Comparison of ENCODE assay signal across 17 cellular contexts in genomic region chr2:98632351-98632750, GRCh38. TPM values are rescaled to one million over a fixed set of nuclear protein-coding genes. Genes with fewer than 3 reads are reported as not detected.
A peak's percentile ranks its signal among the peaks of the same experiment; 100 is the strongest.
DNase-seq lines count a peak whose midpoint lies in the region; ATAC-seq, FAIRE-seq and TF ChIP-seq lines count a peak whose summit lies in the region.
"Had no signal": no experiment of that assay in that cellular context is flagged by ENCODE, and none has a peak within 500 bp of the region (broad histone marks: within the 10 kb centered on the region; RNA-seq: fewer than 3 reads in every experiment).

No MANE protein-coding gene starts in this region.

- H3K36me3 ChIP-seq in HepG2 (replicated peaks in 1 of 2; ENCODE audit: control insufficient read depth in 1 of 2, insufficient read depth in 2 of 2, low read length in 2 of 2) = peaks cover 21 to 62% of the 10 kb centered on the region in 2 experiments
- peaks cover 0 to 16% (median 0%) of the 10 kb centered on the region in 4 donors for H3K36me3 ChIP-seq in right lobe of liver
- peaks cover 0 to 2% of the 10 kb centered on the region in 2 experiments for H3K36me3 ChIP-seq in trophoblast cell (ENCODE audit: control insufficient read depth in 1 of 2, insufficient read depth in 2 of 2, low read length in 2 of 2)
- peaks cover 12% of the 10 kb centered on the region for H3K36me3 ChIP-seq in colonic mucosa

- POLR2A ChIA-PET in HepG2 (lab: Yijun Ruan, JAX) = no interaction called here

- no peak overlapping the region for H2AFZ ChIP-seq in HepG2 (ENCODE audit: low read length)
- no peak overlapping the region for H2AFZ ChIP-seq in trophoblast cell (ENCODE audit: insufficient read depth, low read length, poor library complexity)

- no peaks in the 10 kb centered on the region for H4K20me1 ChIP-seq in HepG2 (ENCODE audit: insufficient read depth, low read length)

- H3K18ac ChIP-seq in trophoblast cell (ENCODE audit: low read length) = no peak overlapping the region

- no peak for FAIRE-seq in HepG2 (lab: Jason Lieb, UNC)
- FAIRE-seq: H54 had no signal

- H2AK5ac ChIP-seq in trophoblast cell (ENCODE audit: low read length) = no peak overlapping the region

- no peak overlapping the region for H2BK12ac ChIP-seq in trophoblast cell (ENCODE audit: low read length)

- TF ChIP-seq EP300 in HepG2 (IDR thresholded peaks at IDR 0.05; ENCODE audit: low read depth in 2 of 2, low read length in 2 of 2) = no peak
- TF ChIP-seq EP300 in HepG2 (CRISPR knock-in tag; IDR thresholded peaks at IDR 0.05; ENCODE audit: borderline replicate concordance) = no peak

- H4K8ac ChIP-seq in trophoblast cell (ENCODE audit: low read depth, low read length) = no peak overlapping the region

- H3K14ac ChIP-seq in trophoblast cell (ENCODE audit: low read length) = no peak overlapping the region

- no TSS peak for BruUV-seq in HepG2 (replicated peaks; lab: Mats Ljungman, UMichigan)

- no peak for TF ChIP-seq RAD21 in HepG2 (CRISPR knock-in tag; IDR thresholded peaks at IDR 0.05)

- no peak overlapping the region for H3K4ac ChIP-seq in trophoblast cell (ENCODE audit: low read depth, low read length)

- peaks cover 33% of the 10 kb centered on the region for H3K4me1 Mint-ChIP-seq in T-helper 17 cell
- H3K4me1 Mint-ChIP-seq in effector memory CD8-positive, alpha-beta T cell (ENCODE audit: low read depth in 2 of 2) = peaks cover 24 to 36% of the 10 kb centered on the region in 2 donors

- H3K27me3 ChIP-seq in HepG2 (ENCODE audit: control insufficient read depth in 1 of 2, insufficient read depth in 2 of 2, low read length in 2 of 2) (no peaks in the 10 kb centered on the region), right lobe of liver (no peaks in the 10 kb centered on the region), trophoblast cell (ENCODE audit: insufficient read depth, low read length) (no peaks in the 10 kb centered on the region), colonic mucosa (no peaks in the 10 kb centered on the region)
- H3K27me3 ChIP-seq: BLaER1 treated with 17β-estradiol and CSF1 and Interleukin-3, amounts not matched to agents 10 nM and 100 nM had no signal

- H3K36me3 Mint-ChIP-seq in T-helper 17 cell (ENCODE audit: low read depth) = peaks cover 15% of the 10 kb centered on the region
- peaks cover 78% of the 10 kb centered on the region for H3K36me3 Mint-ChIP-seq in effector memory CD8-positive, alpha-beta T cell (ENCODE audit: insufficient read depth)

- H3K23ac ChIP-seq in trophoblast cell (ENCODE audit: low read length) = no peak overlapping the region

- TF ChIP-seq POLR2A in HepG2 (IDR thresholded peaks at IDR 0.05; ENCODE audit: insufficient read depth in 1 of 2, low read depth in 2 of 2, low read length in 2 of 2) (no peak), right lobe of liver (IDR thresholded peaks at IDR 0.05) (no peak)

- no peak overlapping the region for H3K9ac ChIP-seq in HepG2 (ENCODE audit: insufficient read depth, low read depth, low read length)
- no peak overlapping the region for H3K9ac ChIP-seq in trophoblast cell (ENCODE audit: low read length)
- H3K9ac ChIP-seq in colonic mucosa (ENCODE audit: low read depth in 2 of 2, low read length in 2 of 2) = no peak overlapping the region
- H3K9ac ChIP-seq: BLaER1 treated with 17β-estradiol and CSF1 and Interleukin-3, amounts not matched to agents 10 nM and 100 nM had no signal

- no peak for ATAC-seq in HepG2
- no peak for ATAC-seq in right lobe of liver
- no peak for ATAC-seq in T-helper 17 cell
- ATAC-seq in effector memory CD8-positive, alpha-beta T cell (replicated peaks) = no peak
- ATAC-seq in GM18520 (IDR thresholded peaks at IDR 0.05; ENCODE audit: unreplicated experiment) = no peak

- no peak overlapping the region for H2BK5ac ChIP-seq in trophoblast cell (ENCODE audit: low read depth, low read length, poor library complexity)

- H3K9me3 ChIP-seq in HepG2 (ENCODE audit: low read length) = no peaks in the 10 kb centered on the region
- no peaks in the 10 kb centered on the region for H3K9me3 ChIP-seq in right lobe of liver
- no peaks in the 10 kb centered on the region for H3K9me3 ChIP-seq in T-helper 17 cell (ENCODE audit: control insufficient read depth, low read length, poor library complexity, severe bottlenecking)
- no peaks in the 10 kb centered on the region for H3K9me3 ChIP-seq in trophoblast cell (ENCODE audit: insufficient read depth, low read depth, low read length)
- H3K9me3 ChIP-seq in colonic mucosa = no peaks in the 10 kb centered on the region

- peak overlapping the region; percentile 57 for H3K4me3 Mint-ChIP-seq in T-helper 17 cell
- H3K4me3 Mint-ChIP-seq in effector memory CD8-positive, alpha-beta T cell = no peak overlapping the region

- CTCF ChIA-PET in HepG2 (lab: Yijun Ruan, JAX; ENCODE audit: low intra/inter-chr PET ratio, low total read pairs) = no interaction called here

- DNase-seq in HepG2 (ENCODE audit: low spot score) = no peak
- DNase-seq in right lobe of liver = no peak
- no peak for DNase-seq in T-helper 17 cell
- no peak for DNase-seq in effector memory CD8-positive, alpha-beta T cell
- peak; percentile 27 to 79 for DNase-seq in trophoblast cell
- no peak for DNase-seq in OCI-M2 (lab: John Stamatoyannopoulos, UW; ENCODE audit: unreplicated experiment)
- no peak for DNase-seq in colonic mucosa
- DNase-seq: DMS79 treated with DMSO at 0.1 percent for 48 hours, NCI-H1092 treated with DMSO at 0.1 percent for 48 hours, NCI-H2081, NCI-H2171 treated with DMSO at 0.1 percent for 48 hours, NCI-H446, NCI-H69, Right ventricle myocardium superior had no signal

- intact Hi-C loops in HepG2 (cut with micrococcal nuclease; ENCODE audit: unreplicated experiment) = no loop called here
- intact Hi-C loops in right lobe of liver (cut with DNase I) = no loop called here
- intact Hi-C loops in colonic mucosa (cut with DNase I) = no loop called here

- H3K9me3 Mint-ChIP-seq in effector memory CD8-positive, alpha-beta T cell = no peaks in the 10 kb centered on the region

- H3K4me3 ChIP-seq in HepG2 (replicated peaks in 1 of 3; ENCODE audit: insufficient read depth in 1 of 3, low read depth in 2 of 3, low read length in 3 of 3) (no peak overlapping the region), right lobe of liver (no peak overlapping the region), trophoblast cell (ENCODE audit: low read depth, low read length) (no peak overlapping the region), colonic mucosa (no peak overlapping the region)
- H3K4me3 ChIP-seq: BLaER1 treated with 17β-estradiol and CSF1 and Interleukin-3, amounts not matched to agents 10 nM and 100 nM had no signal

- no peak overlapping the region for H3K27ac ChIP-seq in HepG2 (ENCODE audit: extremely low read length, insufficient read depth, low read length)
- no peak overlapping the region for H3K27ac ChIP-seq in right lobe of liver
- no peak overlapping the region for H3K27ac ChIP-seq in trophoblast cell (ENCODE audit: low read depth, low read length)
- no peak overlapping the region for H3K27ac ChIP-seq in colonic mucosa
- H3K27ac ChIP-seq: BLaER1 treated with 17β-estradiol and CSF1 and Interleukin-3, amounts not matched to agents 10 nM and 100 nM had no signal

- H3K4me1 ChIP-seq in HepG2 (ENCODE audit: insufficient read depth, low read length) (no peaks in the 10 kb centered on the region), right lobe of liver (no peaks in the 10 kb centered on the region), trophoblast cell (ENCODE audit: control insufficient read depth in 1 of 2, insufficient read depth in 2 of 2, low read length in 2 of 2) (peaks cover 2 to 8% of the 10 kb centered on the region in 2 experiments), colonic mucosa (no peaks in the 10 kb centered on the region)

- H3K4me2 ChIP-seq in HepG2 (ENCODE audit: low read depth, low read length) = no peak overlapping the region
- H3K4me2 ChIP-seq in trophoblast cell (ENCODE audit: low read length) = no peak overlapping the region
- H3K4me2 ChIP-seq: BLaER1 treated with 17β-estradiol and CSF1 and Interleukin-3, amounts not matched to agents 10 nM and 100 nM had no signal

- in situ Hi-C loops in HepG2 (cut with HindIII; ENCODE audit: extremely low pct_ligation_motif_present, low pct_unique_long_range_greater_than_20kb) = no loop called here

- H3K79me2 ChIP-seq in HepG2 (ENCODE audit: insufficient read depth, low read length) (no peaks in the 10 kb centered on the region), trophoblast cell (ENCODE audit: control insufficient read depth, insufficient read depth, low read length, poor library complexity) (no peaks in the 10 kb centered on the region)

- H4K12ac ChIP-seq in trophoblast cell (ENCODE audit: low read depth, low read length) = no peak overlapping the region

- no peaks in the 10 kb centered on the region for H3K27me3 Mint-ChIP-seq in T-helper 17 cell
- no peaks in the 10 kb centered on the region for H3K27me3 Mint-ChIP-seq in effector memory CD8-positive, alpha-beta T cell

- no peak overlapping the region for H2BK120ac ChIP-seq in trophoblast cell (ENCODE audit: insufficient read depth, low read length, poor library complexity)

- H3K79me1 ChIP-seq in trophoblast cell (ENCODE audit: low read length) = no peaks in the 10 kb centered on the region

- WGBS in HepG2 (ENCODE audit: low lambda C conversion rate) = 100% methylated on average over 3 of the region's 3 CpGs
- 96% methylated on average over 3 of the region's 3 CpGs for WGBS in right lobe of liver (ENCODE audit: insufficient coverage, low coverage, low lambda C conversion rate, missing lambda C conversion rate)
- WGBS in trophoblast cell (ENCODE audit: extremely low coverage, insufficient coverage, insufficient read length) = no CpG with 5 or more reads among the region's 3 CpGs

- H4K91ac ChIP-seq in trophoblast cell (ENCODE audit: low read depth, low read length) = no peak overlapping the region

- TF ChIP-seq CTCF in HepG2 (CRISPR knock-in tag; IDR thresholded peaks at IDR 0.05) (no peak), right lobe of liver (IDR thresholded peaks at IDR 0.05) (no peak), colonic mucosa (IDR thresholded peaks at IDR 0.05) (no peak)

- peak overlapping the region; percentile 96 for H3K27ac Mint-ChIP-seq in T-helper 17 cell
- H3K27ac Mint-ChIP-seq in effector memory CD8-positive, alpha-beta T cell = peak overlapping the region; percentile 96 to 99

RNA-seq across cellular contexts. Expression of gene UNC50, which starts 24.0 kb away (rescaled TPM):
- total RNA-seq in HepG2 (2016; rRNA removed; fragmentation: Illumina TruSeq; extraction: Trizol) (58.0 and 95.6 TPM in 2 replicates), right lobe of liver (10 to 100 TPM; 19.6 to 30.5 (median 22.7) TPM), T-helper 17 cell (10 to 100 TPM; 12.0 to 14.8 TPM), colonic mucosa (10 to 100 TPM; 29.9 to 30.8 TPM)
- total RNA-seq in HepG2 (2016; cell fraction: cytosol; rRNA removed; fragmentation: Illumina TruSeq; extraction: Trizol; ENCODE audit: low read depth) = 42.0 and 43.6 TPM in 2 replicates
- 63.0 and 102 TPM in 2 replicates for total RNA-seq in HepG2 (2016; cell fraction: insoluble cytoplasmic fraction; rRNA removed; fragmentation: Illumina TruSeq; extraction: Trizol)
- 47.4 and 49.0 TPM in 2 replicates for total RNA-seq in HepG2 (2016; cell fraction: membrane; rRNA removed; fragmentation: Illumina TruSeq; extraction: Trizol)
- total RNA-seq in HepG2 (2016; cell fraction: nucleus; rRNA removed; fragmentation: Illumina TruSeq; extraction: Trizol) = 79.1 and 80.7 TPM in 2 replicates
- polyA plus RNA-seq in HepG2 (2011; rRNA removed) = 63.3 and 92.6 TPM in 2 replicates
- 47.2 and 81.0 TPM in 2 replicates for polyA plus RNA-seq in HepG2 (2011; cell fraction: cytosol; rRNA removed)
- 54.2 and 66.7 TPM in 2 replicates for polyA plus RNA-seq in HepG2 (2011; cell fraction: nucleus; rRNA removed)
- 68.6 and 76.2 TPM in 2 replicates for polyA plus RNA-seq in HepG2 (2012)
- 28.0 and 31.3 TPM in 2 replicates for polyA plus RNA-seq in HepG2 (2016; cell fraction: cytosol; fragmentation: Illumina TruSeq; extraction: Trizol; ENCODE audit: low read depth)
- polyA plus RNA-seq in HepG2 (2016; cell fraction: insoluble cytoplasmic fraction; fragmentation: Illumina TruSeq; extraction: Trizol; ENCODE audit: low read depth) = 47.7 and 52.9 TPM in 2 replicates
- 29.3 and 32.1 TPM in 2 replicates for polyA plus RNA-seq in HepG2 (2016; cell fraction: membrane; fragmentation: Illumina TruSeq; extraction: Trizol; ENCODE audit: low read depth)
- polyA plus RNA-seq in HepG2 (2016; cell fraction: nucleus; fragmentation: Illumina TruSeq; extraction: Trizol; ENCODE audit: insufficient read depth, low read depth) = 106 and 112 TPM in 2 replicates
- polyA minus RNA-seq in HepG2 (2011; rRNA and poly(A)+ RNA removed; ENCODE audit: low replicate concordance) = 13.4 and 13.9 TPM in 2 replicates
- polyA minus RNA-seq in HepG2 (2011; cell fraction: cytosol; rRNA and poly(A)+ RNA removed) = 19.4 and 20.5 TPM in 2 replicates
- 42.7 and 44.1 TPM in 2 replicates for polyA minus RNA-seq in HepG2 (2011; cell fraction: nucleus; rRNA and poly(A)+ RNA removed)
- polyA plus RNA-seq in trophoblast cell (2013) = 58.4 and 66.1 TPM in 2 replicates

RNA-seq across cellular contexts. Expression of gene COA5, which starts 24.0 kb away (rescaled TPM):
- total RNA-seq in HepG2 (2016; rRNA removed; fragmentation: Illumina TruSeq; extraction: Trizol) (64.5 and 72.9 TPM in 2 replicates), right lobe of liver (10 to 100 TPM; 12.9 to 23.0 (median 16.7) TPM), T-helper 17 cell (10 to 100 TPM; 20.0 to 20.7 TPM), colonic mucosa (10 to 100 TPM; 23.5 to 27.1 TPM)
- 27.1 and 32.8 TPM in 2 replicates for total RNA-seq in HepG2 (2016; cell fraction: cytosol; rRNA removed; fragmentation: Illumina TruSeq; extraction: Trizol; ENCODE audit: low read depth)
- total RNA-seq in HepG2 (2016; cell fraction: insoluble cytoplasmic fraction; rRNA removed; fragmentation: Illumina TruSeq; extraction: Trizol) = 61.3 and 76.9 TPM in 2 replicates
- total RNA-seq in HepG2 (2016; cell fraction: membrane; rRNA removed; fragmentation: Illumina TruSeq; extraction: Trizol) = 46.1 and 48.2 TPM in 2 replicates
- total RNA-seq in HepG2 (2016; cell fraction: nucleus; rRNA removed; fragmentation: Illumina TruSeq; extraction: Trizol) = 41.0 and 50.3 TPM in 2 replicates
- 43.6 and 44.4 TPM in 2 replicates for polyA plus RNA-seq in HepG2 (2011; rRNA removed)
- polyA plus RNA-seq in HepG2 (2011; cell fraction: cytosol; rRNA removed) = 33.4 and 39.7 TPM in 2 replicates
- polyA plus RNA-seq in HepG2 (2011; cell fraction: nucleus; rRNA removed) = 36.9 and 50.2 TPM in 2 replicates
- 71.5 and 94.3 TPM in 2 replicates for polyA plus RNA-seq in HepG2 (2012)
- 25.6 and 45.6 TPM in 2 replicates for polyA plus RNA-seq in HepG2 (2016; cell fraction: cytosol; fragmentation: Illumina TruSeq; extraction: Trizol; ENCODE audit: low read depth)
- 61.8 and 75.0 TPM in 2 replicates for polyA plus RNA-seq in HepG2 (2016; cell fraction: insoluble cytoplasmic fraction; fragmentation: Illumina TruSeq; extraction: Trizol; ENCODE audit: low read depth)
- polyA plus RNA-seq in HepG2 (2016; cell fraction: membrane; fragmentation: Illumina TruSeq; extraction: Trizol; ENCODE audit: low read depth) = 38.1 and 48.3 TPM in 2 replicates
- 94.3 and 101 TPM in 2 replicates for polyA plus RNA-seq in HepG2 (2016; cell fraction: nucleus; fragmentation: Illumina TruSeq; extraction: Trizol; ENCODE audit: insufficient read depth, low read depth)
- 4.7 and 10.7 TPM in 2 replicates for polyA minus RNA-seq in HepG2 (2011; rRNA and poly(A)+ RNA removed; ENCODE audit: low replicate concordance)
- 7.8 and 8.6 TPM in 2 replicates for polyA minus RNA-seq in HepG2 (2011; cell fraction: cytosol; rRNA and poly(A)+ RNA removed)
- polyA minus RNA-seq in HepG2 (2011; cell fraction: nucleus; rRNA and poly(A)+ RNA removed) = 45.1 and 55.9 TPM in 2 replicates
- 32.9 and 35.0 TPM in 2 replicates for polyA plus RNA-seq in trophoblast cell (2013)

Comparison
In these comparisons a context has a peak if more than half of its experiments do, and no peak if none do; other contexts are left out.
1. DNase-seq: peak in trophoblast cell (2 of 2); none in HepG2 (single experiment), right lobe of liver (0 of 3), T-helper 17 cell (0 of 3), effector memory CD8-positive, alpha-beta T cell (0 of 3), OCI-M2 (single experiment) and colonic mucosa (single experiment).